1 cellular context compared by ENCODE assay signal in the genomic region with DNA sequence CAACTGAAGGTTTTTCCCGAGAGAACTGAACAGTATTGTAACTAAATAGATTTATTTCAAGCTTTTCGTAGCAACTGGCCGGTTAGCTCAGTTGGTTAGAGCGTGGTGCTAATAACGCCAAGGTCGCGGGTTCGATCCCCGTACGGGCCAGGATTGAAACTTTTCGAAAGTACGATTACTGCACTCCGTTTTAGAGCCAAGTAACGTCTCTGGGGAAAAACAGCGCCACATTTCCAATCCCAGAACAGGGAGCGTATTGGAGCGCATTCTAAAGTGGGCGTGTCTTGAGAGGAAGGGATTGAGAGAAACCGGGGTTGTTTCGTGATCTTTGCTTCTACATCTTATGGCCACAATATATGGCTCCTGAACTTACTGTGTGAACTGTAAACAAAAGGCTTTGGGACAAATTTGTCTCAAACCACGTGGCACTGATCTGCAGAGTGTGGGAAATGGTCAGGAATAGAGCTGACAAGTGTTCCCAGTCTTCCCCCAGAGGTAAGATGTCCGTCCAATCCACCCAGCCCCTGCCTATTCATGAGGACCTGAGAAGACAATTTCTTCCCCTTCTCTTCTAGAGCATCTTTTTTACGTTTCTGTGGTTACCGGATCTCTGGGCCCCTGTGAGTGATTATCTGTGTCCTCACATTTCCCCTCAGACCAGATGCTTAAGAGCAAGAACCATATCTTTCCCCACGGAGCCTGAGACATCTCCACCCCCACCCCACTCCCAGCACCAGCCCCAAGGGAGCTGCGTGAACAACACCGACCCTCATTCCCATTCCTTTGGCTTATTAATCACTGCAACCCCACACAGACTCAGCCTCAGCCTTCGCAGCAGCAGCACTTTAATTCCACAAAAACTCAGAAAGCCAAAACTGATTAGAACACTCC.
TF ChIP-seq lines count a peak whose summit lies in the region.

No MANE protein-coding gene starts in this region.

TF ChIP-seq in K562, 482 proteins besides CTCF, POLR2A, EP300 and RAD21 (continued from another document and continues in another):
- TF ChIP-seq, protein P1, sequence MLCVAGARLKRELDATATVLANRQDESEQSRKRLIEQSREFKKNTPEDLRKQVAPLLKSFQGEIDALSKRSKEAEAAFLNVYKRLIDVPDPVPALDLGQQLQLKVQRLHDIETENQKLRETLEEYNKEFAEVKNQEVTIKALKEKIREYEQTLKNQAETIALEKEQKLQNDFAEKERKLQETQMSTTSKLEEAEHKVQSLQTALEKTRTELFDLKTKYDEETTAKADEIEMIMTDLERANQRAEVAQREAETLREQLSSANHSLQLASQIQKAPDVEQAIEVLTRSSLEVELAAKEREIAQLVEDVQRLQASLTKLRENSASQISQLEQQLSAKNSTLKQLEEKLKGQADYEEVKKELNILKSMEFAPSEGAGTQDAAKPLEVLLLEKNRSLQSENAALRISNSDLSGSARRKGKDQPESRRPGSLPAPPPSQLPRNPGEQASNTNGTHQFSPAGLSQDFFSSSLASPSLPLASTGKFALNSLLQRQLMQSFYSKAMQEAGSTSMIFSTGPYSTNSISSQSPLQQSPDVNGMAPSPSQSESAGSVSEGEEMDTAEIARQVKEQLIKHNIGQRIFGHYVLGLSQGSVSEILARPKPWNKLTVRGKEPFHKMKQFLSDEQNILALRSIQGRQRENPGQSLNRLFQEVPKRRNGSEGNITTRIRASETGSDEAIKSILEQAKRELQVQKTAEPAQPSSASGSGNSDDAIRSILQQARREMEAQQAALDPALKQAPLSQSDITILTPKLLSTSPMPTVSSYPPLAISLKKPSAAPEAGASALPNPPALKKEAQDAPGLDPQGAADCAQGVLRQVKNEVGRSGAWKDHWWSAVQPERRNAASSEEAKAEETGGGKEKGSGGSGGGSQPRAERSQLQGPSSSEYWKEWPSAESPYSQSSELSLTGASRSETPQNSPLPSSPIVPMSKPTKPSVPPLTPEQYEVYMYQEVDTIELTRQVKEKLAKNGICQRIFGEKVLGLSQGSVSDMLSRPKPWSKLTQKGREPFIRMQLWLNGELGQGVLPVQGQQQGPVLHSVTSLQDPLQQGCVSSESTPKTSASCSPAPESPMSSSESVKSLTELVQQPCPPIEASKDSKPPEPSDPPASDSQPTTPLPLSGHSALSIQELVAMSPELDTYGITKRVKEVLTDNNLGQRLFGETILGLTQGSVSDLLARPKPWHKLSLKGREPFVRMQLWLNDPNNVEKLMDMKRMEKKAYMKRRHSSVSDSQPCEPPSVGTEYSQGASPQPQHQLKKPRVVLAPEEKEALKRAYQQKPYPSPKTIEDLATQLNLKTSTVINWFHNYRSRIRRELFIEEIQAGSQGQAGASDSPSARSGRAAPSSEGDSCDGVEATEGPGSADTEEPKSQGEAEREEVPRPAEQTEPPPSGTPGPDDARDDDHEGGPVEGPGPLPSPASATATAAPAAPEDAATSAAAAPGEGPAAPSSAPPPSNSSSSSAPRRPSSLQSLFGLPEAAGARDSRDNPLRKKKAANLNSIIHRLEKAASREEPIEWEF (CRISPR knock-in tag; IDR thresholded peaks at IDR 0.05), result no peak
- TF ChIP-seq HDAC6 (IDR thresholded peaks at IDR 0.05; ENCODE audit: low read depth, low read length) (no peak), TAL1 (IDR thresholded peaks at IDR 0.05) (peak; percentile 56; the same call in 1 of the 2 replicates), ADNP (tag; IDR thresholded peaks at IDR 0.05) (0 out of 2 replicates have a peak, but pooled peaks have one; percentile 67), ATF1 (CRISPR knock-in tag; IDR thresholded peaks at IDR 0.05) (no peak), ATF1 (tag; IDR thresholded peaks at IDR 0.05) (peak; percentile 35; the same call in 1 of the 2 replicates), MTA1 (IDR thresholded peaks at IDR 0.05; ENCODE audit: borderline replicate concordance) (peak; percentile 56; the same call in 1 of the 2 replicates), CXXC5 (CRISPR knock-in tag; IDR thresholded peaks at IDR 0.05) (peak; percentile 67), OTX1 (CRISPR knock-in tag; IDR thresholded peaks at IDR 0.05) (0 out of 2 replicates have a peak, but pooled peaks have one; percentile 22), EZH2 (IDR thresholded peaks at IDR 0.05; ENCODE audit: borderline replicate concordance, low read depth, low read length) (no peak), JUND (IDR thresholded peaks at IDR 0.05; ENCODE audit: borderline replicate concordance, low read depth, low read length) (peak; percentile 39; the same call in 1 of the 2 replicates), JUND (tag; IDR thresholded peaks at IDR 0.05; ENCODE audit: borderline replicate concordance, low read depth, low read length) (no peak; the same call in 2 of the 3 replicates), SRSF9 (IDR thresholded peaks at IDR 0.05; ENCODE audit: borderline replicate concordance, low read depth, low read length) (no peak), SMAD3 (CRISPR knock-in tag; conservative IDR thresholded peaks at IDR 0.05) (0 out of 2 replicates have a peak, but pooled peaks have one; percentile 32), ETS1 (conservative IDR thresholded peaks at IDR 0.05; ENCODE audit: control insufficient read depth, low read depth, low read length) (no peak), ZNF75A (CRISPR knock-in tag; IDR thresholded peaks at IDR 0.05) (no peak), SMC3 (conservative IDR thresholded peaks at IDR 0.05; ENCODE audit: insufficient read depth, low read depth, low read length) (no peak), SIN3A (IDR thresholded peaks at IDR 0.05; ENCODE audit: borderline replicate concordance in 2 of 2, control insufficient read depth in 1 of 2, low read depth in 2 of 2, low read length in 2 of 2) (peak; percentile 29 to 53; a peak in 2 of 4 replicates), NCOA4 (IDR thresholded peaks at IDR 0.05; ENCODE audit: partially characterized antibody) (no peak), STAT5A (IDR thresholded peaks at IDR 0.05; ENCODE audit: borderline replicate concordance, low read length) (peak; percentile 26; the same call in 1 of the 2 replicates), POLR2AphosphoS5 (IDR thresholded peaks at IDR 0.05; ENCODE audit: control insufficient read depth, insufficient read depth, low read depth, low read length) (peak; percentile 32; the same call in 1 of the 2 replicates), NRF1 (conservative IDR thresholded peaks at IDR 0.05 in 1 of 2, IDR thresholded peaks at IDR 0.05 in 1 of 2) (peak; percentile 29 to 53; a peak in 2 of 4 replicates), FOSL1 (tag; conservative IDR thresholded peaks at IDR 0.05) (peak; percentile 12; the same call in 1 of the 2 replicates), BRD4 (IDR thresholded peaks at IDR 0.05) (peak; percentile 55; the same call in 1 of the 2 replicates), TEAD4 (IDR thresholded peaks at IDR 0.05; ENCODE audit: low read length) (peak; percentile 59), TEAD4 (CRISPR knock-in tag; IDR thresholded peaks at IDR 0.05; ENCODE audit: borderline replicate concordance) (no peak), HDAC2 (IDR thresholded peaks at IDR 0.05) (peak; percentile 45; the same call in 1 of the 2 replicates), NR0B1 (IDR thresholded peaks at IDR 0.05; ENCODE audit: partially characterized antibody) (no peak), PTBP1 (IDR thresholded peaks at IDR 0.05; ENCODE audit: low read depth, low read length) (0 out of 2 replicates have a peak, but pooled peaks have one; percentile 26), HCFC1 (IDR thresholded peaks at IDR 0.05; ENCODE audit: low read depth, low read length) (no peak), MCM2 (IDR thresholded peaks at IDR 0.05; ENCODE audit: low read depth) (no peak), SRF (CRISPR knock-in tag; IDR thresholded peaks at IDR 0.05) (no peak), MYC (IDR thresholded peaks at IDR 0.05; ENCODE audit: low read depth, low read length) (peak; percentile 49), MYC (CRISPR knock-in tag; IDR thresholded peaks at IDR 0.05; ENCODE audit: borderline replicate concordance, low read depth) (no peak; the same call in 1 of the 2 replicates), ESRRA (IDR thresholded peaks at IDR 0.05; ENCODE audit: borderline replicate concordance, low read depth) (0 out of 2 replicates have a peak, but pooled peaks have one; percentile 34), C11orf30 (IDR thresholded peaks at IDR 0.05; ENCODE audit: low read depth) (no peak), ETV5 (CRISPR knock-in tag; IDR thresholded peaks at IDR 0.05; ENCODE audit: low read depth) (no peak), ARID1B (IDR thresholded peaks at IDR 0.05) (peak; percentile 33; the same call in 1 of the 2 replicates), MXI1 (IDR thresholded peaks at IDR 0.05; ENCODE audit: low read depth, low read length) (peak; percentile 45), EWSR1 (IDR thresholded peaks at IDR 0.05; ENCODE audit: borderline replicate concordance, low read depth, partially characterized antibody) (no peak), EP400 (IDR thresholded peaks at IDR 0.05) (peak; percentile 53), HMBOX1 (IDR thresholded peaks at IDR 0.05) (peak; percentile 5), ZNF431 (CRISPR knock-in tag; IDR thresholded peaks at IDR 0.05) (no peak), TAF9B (IDR thresholded peaks at IDR 0.05; ENCODE audit: partially characterized antibody) (no peak), CBFA2T2 (conservative IDR thresholded peaks at IDR 0.05) (peak; percentile 59), E2F4 (CRISPR knock-in tag; IDR thresholded peaks at IDR 0.05; ENCODE audit: low read depth) (0 out of 2 replicates have a peak, but pooled peaks have one; percentile 26), BRF1 (IDR thresholded peaks at IDR 0.05; ENCODE audit: borderline replicate concordance, extremely low read depth, insufficient read length) (peak; percentile 17), LCOR (CRISPR knock-in tag; IDR thresholded peaks at IDR 0.05) (peak; percentile 63; the same call in 1 of the 2 replicates)
- TF ChIP-seq, protein P2, sequence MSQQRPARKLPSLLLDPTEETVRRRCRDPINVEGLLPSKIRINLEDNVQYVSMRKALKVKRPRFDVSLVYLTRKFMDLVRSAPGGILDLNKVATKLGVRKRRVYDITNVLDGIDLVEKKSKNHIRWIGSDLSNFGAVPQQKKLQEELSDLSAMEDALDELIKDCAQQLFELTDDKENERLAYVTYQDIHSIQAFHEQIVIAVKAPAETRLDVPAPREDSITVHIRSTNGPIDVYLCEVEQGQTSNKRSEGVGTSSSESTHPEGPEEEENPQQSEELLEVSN (IDR thresholded peaks at IDR 0.05; ENCODE audit: borderline replicate concordance in 1 of 2, extremely low read depth in 1 of 2, insufficient read depth in 1 of 2, insufficient read length in 1 of 2, low read depth in 1 of 2, low read length in 1 of 2, poor library complexity in 1 of 2, severe bottlenecking in 1 of 2), result peak in 1 of 2 experiments; percentile 28
- TF ChIP-seq, protein P3, sequence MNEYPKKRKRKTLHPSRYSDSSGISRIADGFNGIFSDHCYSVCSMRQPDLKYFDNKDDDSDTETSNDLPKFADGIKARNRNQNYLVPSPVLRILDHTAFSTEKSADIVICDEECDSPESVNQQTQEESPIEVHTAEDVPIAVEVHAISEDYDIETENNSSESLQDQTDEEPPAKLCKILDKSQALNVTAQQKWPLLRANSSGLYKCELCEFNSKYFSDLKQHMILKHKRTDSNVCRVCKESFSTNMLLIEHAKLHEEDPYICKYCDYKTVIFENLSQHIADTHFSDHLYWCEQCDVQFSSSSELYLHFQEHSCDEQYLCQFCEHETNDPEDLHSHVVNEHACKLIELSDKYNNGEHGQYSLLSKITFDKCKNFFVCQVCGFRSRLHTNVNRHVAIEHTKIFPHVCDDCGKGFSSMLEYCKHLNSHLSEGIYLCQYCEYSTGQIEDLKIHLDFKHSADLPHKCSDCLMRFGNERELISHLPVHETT (CRISPR knock-in tag; conservative IDR thresholded peaks at IDR 0.05 in 1 of 2, IDR thresholded peaks at IDR 0.05 in 1 of 2), result peak in 1 of 2 experiments; percentile 38; a peak in 1 of 4 replicates
